Comparison of ENCODE assay signal across 8 cellular contexts in the genomic region with DNA sequence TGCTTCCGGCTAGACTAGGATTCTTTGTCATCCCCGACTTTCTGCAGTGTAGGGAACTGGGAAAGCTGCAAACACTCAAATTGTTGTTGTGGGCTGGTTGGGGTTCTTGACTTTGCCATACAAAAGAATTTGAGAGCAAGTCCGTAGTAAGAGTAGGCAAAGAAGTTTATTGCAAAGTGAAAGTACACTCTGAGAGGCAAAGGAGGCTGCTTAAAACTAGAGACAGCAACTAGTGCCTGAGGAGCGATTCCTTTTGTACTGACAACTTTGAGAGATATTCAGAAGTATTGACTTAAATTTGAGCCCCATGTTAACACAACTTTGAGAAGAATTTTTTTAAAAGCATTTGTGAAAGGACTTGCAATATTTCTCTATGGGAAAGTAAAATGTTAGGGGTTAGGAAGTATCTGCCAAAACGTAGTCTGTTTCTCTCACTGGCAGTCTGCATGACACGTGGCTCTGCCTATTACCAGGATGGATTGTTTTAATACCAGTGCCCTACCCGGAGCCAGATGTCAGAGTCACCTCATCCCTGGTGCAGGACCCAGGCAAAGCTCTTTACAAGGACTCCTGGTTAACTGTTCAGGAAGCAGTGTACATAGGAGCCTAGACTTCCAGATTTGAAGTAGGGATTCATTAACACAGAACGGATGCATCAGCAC.
DNase-seq lines count a peak whose midpoint lies in the region; ATAC-seq, FAIRE-seq and TF ChIP-seq lines count a peak whose summit lies in the region.

No MANE protein-coding gene starts in this region.

- no peak overlapping the region for H4K91ac ChIP-seq in H1 (replicated peaks; ENCODE audit: insufficient read length, low read length)

- no peak overlapping the region for H2AK5ac ChIP-seq in H1 (ENCODE audit: low read depth, low read length)

- H2BK120ac ChIP-seq in H1 (replicated peaks; ENCODE audit: low read depth, low read length), result no peak overlapping the region

- no peak for TF ChIP-seq RAD21 in H1 (IDR thresholded peaks at IDR 0.05 in 1 of 2, conservative IDR thresholded peaks at IDR 0.05 in 1 of 2; ENCODE audit: low read depth in 2 of 2, low read length in 2 of 2)

- no peak overlapping the region for H4K5ac ChIP-seq in H1 (ENCODE audit: insufficient read length, low read depth, low read length)

- no peaks in the 10 kb centered on the region for H3K9me3 ChIP-seq in H1 (ENCODE audit: insufficient read depth in 2 of 2, low read depth in 1 of 2, low read length in 1 of 2)

- TF ChIP-seq EP300 in H1 (IDR thresholded peaks at IDR 0.05; ENCODE audit: borderline replicate concordance in 1 of 2, low read depth in 2 of 2, low read length in 2 of 2), result no peak

- H2BK20ac ChIP-seq in H1 (ENCODE audit: low read length), result no peak overlapping the region

- no peaks in the 10 kb centered on the region for H3K79me1 ChIP-seq in H1 (ENCODE audit: low read depth, low read length)

- H3K36me3 ChIP-seq in H1 (ENCODE audit: control insufficient read depth in 2 of 4, insufficient read depth in 4 of 4, low read length in 3 of 4), result no peaks in the 10 kb centered on the region

- POLR2A ChIA-PET in H1 (lab: Charles Lee; ENCODE audit: partially characterized antibody), result no interaction called here

- H3K4ac ChIP-seq in H1 (replicated peaks; ENCODE audit: insufficient read length, low read depth, low read length), result no peak overlapping the region

- no peak overlapping the region for H2BK12ac ChIP-seq in H1 (ENCODE audit: low read depth, low read length)

- no peak overlapping the region for H3K4me2 ChIP-seq in H1 (ENCODE audit: insufficient read depth in 1 of 2, low read depth in 2 of 2, low read length in 2 of 2)

- H3K27ac ChIP-seq in H1 (ENCODE audit: low read depth, low read length), result no peak overlapping the region

- H3K23me2 ChIP-seq in H1 (ENCODE audit: low read depth, low read length), result no peaks in the 10 kb centered on the region; the same call in 1 of the 2 replicates

- H4K20me1 ChIP-seq in H1 (replicated peaks in 1 of 2; ENCODE audit: control insufficient read depth in 1 of 2, insufficient read depth in 2 of 2, low read length in 2 of 2), result no peaks in the 10 kb centered on the region

- no peak overlapping the region for H4K8ac ChIP-seq in H1 (ENCODE audit: extremely low read depth, insufficient read depth, low read length)

- H2BK15ac ChIP-seq in H1 (ENCODE audit: low read length), result no peak overlapping the region

- H3K23ac ChIP-seq in H1 (ENCODE audit: insufficient read length), result no peak overlapping the region

- intact Hi-C loops in sciatic nerve (cut with DNase I), result no loop called here

- no peak overlapping the region for H3K9ac ChIP-seq in H1 (replicated peaks in 1 of 4; ENCODE audit: extremely low read depth in 1 of 4, low read depth in 3 of 4, low read length in 3 of 4)

- TF ChIP-seq CTCF in H1 (IDR thresholded peaks at IDR 0.05; ENCODE audit: control extremely low read depth in 1 of 3, insufficient read depth in 1 of 3, low read depth in 1 of 3, low read length in 3 of 3), result no peak

- no peaks in the 10 kb centered on the region; a peak in 1 of 7 replicates for H3K27me3 ChIP-seq in H1 (replicated peaks in 1 of 4; ENCODE audit: control insufficient read depth in 3 of 4, extremely low read depth in 1 of 4, insufficient read depth in 3 of 4, low read length in 3 of 4)

- H2BK5ac ChIP-seq in H1 (ENCODE audit: low read depth, low read length), result no peak overlapping the region

- no peaks in the 10 kb centered on the region for H3K79me2 ChIP-seq in H1 (ENCODE audit: control insufficient read depth in 1 of 2, insufficient read depth in 2 of 2, low read length in 2 of 2)

- DNase-seq in EH (ENCODE audit: low read depth) (peak; percentile 36), RPMI7951 (ENCODE audit: low read depth) (peak; percentile 30), H1 (ENCODE audit: low read depth in 1 of 2, low spot score in 2 of 2) (no peak), sciatic nerve (ENCODE audit: low spot score) (no peak), NCI-H774 (lab: John Stamatoyannopoulos, UW) (no peak), NCI-H446 (lab: John Stamatoyannopoulos, UW) (no peak)

- peak overlapping the region; percentile 88 for H2AFZ ChIP-seq in H1 (ENCODE audit: low read length)

- no peak overlapping the region for H3K14ac ChIP-seq in H1 (ENCODE audit: insufficient read length)

- FAIRE-seq in H1 (lab: Jason Lieb, UNC), result no peak

- H3K4me1 ChIP-seq in H1 (replicated peaks in 1 of 4; ENCODE audit: control insufficient read depth in 3 of 4, insufficient read depth in 4 of 4, low read length in 3 of 4), result no peaks in the 10 kb centered on the region

- no peak overlapping the region for H3K56ac ChIP-seq in H1 (replicated peaks; ENCODE audit: insufficient read length, low read depth, low read length)

- CTCF ChIA-PET in H1 (lab: Charles Lee; ENCODE audit: partially characterized antibody), result interaction anchor here (0.7 to 1.8 kb wide), 4 partner anchors 15 to 118 kb away, joined by 3 to 6 read pairs (median 5); no protein-coding TSS in a partner anchor

- TF ChIP-seq POLR2A in H1 (IDR thresholded peaks at IDR 0.05; ENCODE audit: control extremely low read depth in 1 of 2, low read depth in 2 of 2, low read length in 2 of 2), result no peak

- 87% methylated on average over 8 of the region's 8 CpGs; no CpG with 5 or more reads in 1 of the 2 experiments for WGBS in H1 (ENCODE audit: extremely low coverage in 1 of 2, insufficient coverage in 1 of 2, insufficient read length in 1 of 2, insufficient replicate concordance in 2 of 2, low coverage in 1 of 2, low lambda C conversion rate in 2 of 2, missing lambda C conversion rate in 1 of 2), 2 experiments

- peak; percentile 71 for ATAC-seq in sciatic nerve
- no peak for ATAC-seq in GM19324 (IDR thresholded peaks at IDR 0.05; ENCODE audit: low FRiP score, unreplicated experiment)
- no peak for ATAC-seq in GM19395 (IDR thresholded peaks at IDR 0.05; ENCODE audit: unreplicated experiment)

- no peak overlapping the region for H3K18ac ChIP-seq in H1 (ENCODE audit: extremely low read depth, low read length)

- no peak overlapping the region for H3K4me3 ChIP-seq in H1 (ENCODE audit: extremely low read depth in 1 of 4, insufficient read depth in 2 of 4, low read depth in 3 of 4, low read length in 4 of 4)

TF ChIP-seq in H1, 55 proteins besides CTCF, POLR2A, EP300 and RAD21:
- TF ChIP-seq EZH2 (IDR thresholded peaks at IDR 0.05; ENCODE audit: low read depth, low read length, severe bottlenecking), result no peak
- TF ChIP-seq RFX5 (IDR thresholded peaks at IDR 0.05; ENCODE audit: borderline replicate concordance, low read depth, low read length), result no peak
- no peak for TF ChIP-seq SIRT6 (IDR thresholded peaks at IDR 0.05; ENCODE audit: low read length)
- no peak for TF ChIP-seq GTF2F1 (IDR thresholded peaks at IDR 0.05; ENCODE audit: borderline replicate concordance, low read depth, low read length)
- TF ChIP-seq HDAC2 (IDR thresholded peaks at IDR 0.05; ENCODE audit: borderline replicate concordance in 1 of 2, low read depth in 2 of 2, low read length in 2 of 2), result no peak
- TF ChIP-seq CREB1 (IDR thresholded peaks at IDR 0.05), result no peak
- no peak for TF ChIP-seq SP2 (IDR thresholded peaks at IDR 0.05; ENCODE audit: low read length)
- no peak for TF ChIP-seq BACH1 (IDR thresholded peaks at IDR 0.05; ENCODE audit: low read length)
- no peak for TF ChIP-seq ASH2L (IDR thresholded peaks at IDR 0.05; ENCODE audit: low read length)

Comparison
In these comparisons a context has a peak if more than half of its experiments do, and no peak if none do; other contexts are left out.
1. DNase-seq: peak in EH (single experiment) and RPMI7951 (single experiment); none in H1 (0 of 2), sciatic nerve (single experiment), NCI-H774 (single experiment) and NCI-H446 (0 of 2).